ENCODE assay signal across 28 cellular contexts in genomic region chr18:2537281-2537680, GRCh38. TPM values are rescaled to one million over a fixed set of nuclear protein-coding genes. Genes with fewer than 3 reads are reported as not detected.
"Had no signal": no experiment of that assay in that cellular context is flagged by ENCODE, and none has a peak within 500 bp of the region (broad histone marks: within the 10 kb centered on the region; RNA-seq: fewer than 3 reads in every experiment).

No MANE protein-coding gene starts in this region.

- H3K36me3 ChIP-seq: adrenal gland, ascending aorta, neural progenitor cell, sigmoid colon, thoracic aorta had no signal

- H3K4me3 Mint-ChIP-seq: activated CD4-positive, alpha-beta T cell treated with anti-CD3 and anti-CD28 coated beads for 36 hours; activated T-cell treated with anti-CD3 and anti-CD28 coated beads, Interleukin-2, amount 50 U/mL, for 24 hours; activated T-helper 17 cell treated with anti-CD3 and anti-CD28 coated beads, Interleukin-2, amount 50 U/mL, for 72 hours; central memory CD8-positive, alpha-beta T cell; memory B cell; naive thymus-derived CD4-positive, alpha-beta T cell; neural progenitor cell; WTC11 had no signal

- H3K27me3 Mint-ChIP-seq: activated CD4-positive, alpha-beta T cell treated with anti-CD3 and anti-CD28 coated beads for 36 hours; activated T-cell treated with anti-CD3 and anti-CD28 coated beads, Interleukin-2, amount 50 U/mL, for 24 hours; activated T-helper 17 cell treated with anti-CD3 and anti-CD28 coated beads, Interleukin-2, amount 50 U/mL, for 72 hours; central memory CD8-positive, alpha-beta T cell; memory B cell; naive thymus-derived CD4-positive, alpha-beta T cell had no signal

- H3K9me3 Mint-ChIP-seq: activated naive CD4-positive, alpha-beta T cell treated with anti-CD3 and anti-CD28 coated beads, Interleukin-2, amount 50 U/mL, for 72 hours; activated T-cell treated with anti-CD3 and anti-CD28 coated beads, Interleukin-2, amount 50 U/mL, for 24 hours; activated T-helper 17 cell treated with anti-CD3 and anti-CD28 coated beads, Interleukin-2, amount 50 U/mL, for 72 hours; central memory CD8-positive, alpha-beta T cell; memory B cell had no signal

- H3K27ac ChIP-seq: adrenal gland, breast epithelium, coronary artery, esophagus squamous epithelium, gastroesophageal sphincter, heart left ventricle, left ventricle myocardium inferior, neural progenitor cell, sigmoid colon, spleen, upper lobe of left lung had no signal

- H3K9me3 ChIP-seq: adrenal gland, ascending aorta, breast epithelium, esophagus squamous epithelium, gastroesophageal sphincter, sigmoid colon, thoracic aorta, upper lobe of left lung had no signal

- H3K27me3 ChIP-seq: adrenal gland, ascending aorta, breast epithelium, esophagus squamous epithelium, gastroesophageal sphincter, heart left ventricle, neural progenitor cell, sigmoid colon, spleen, upper lobe of left lung had no signal

- ATAC-seq: activated CD4-positive, alpha-beta T cell treated with anti-CD3 and anti-CD28 coated beads for 36 hours; activated naive CD4-positive, alpha-beta T cell treated with anti-CD3 and anti-CD28 coated beads, Interleukin-2, amount 50 U/mL, for 72 hours; activated T-helper 17 cell treated with anti-CD3 and anti-CD28 coated beads, Interleukin-2, amount 50 U/mL, for 72 hours; gastroesophageal sphincter; naive thymus-derived CD4-positive, alpha-beta T cell; WTC11 had no signal

- H3K4me3 ChIP-seq: adrenal gland, ascending aorta, breast epithelium, coronary artery, esophagus squamous epithelium, gastroesophageal sphincter, heart left ventricle, left ventricle myocardium inferior, neural progenitor cell, sigmoid colon, spleen, upper lobe of left lung had no signal

- H3K4me1 ChIP-seq: adrenal gland, ascending aorta, breast epithelium, esophagus squamous epithelium, heart left ventricle, left ventricle myocardium inferior, upper lobe of left lung had no signal

- H3K4me1 Mint-ChIP-seq: activated CD4-positive, alpha-beta T cell treated with anti-CD3 and anti-CD28 coated beads for 36 hours; activated T-helper 17 cell treated with anti-CD3 and anti-CD28 coated beads, Interleukin-2, amount 50 U/mL, for 72 hours; central memory CD8-positive, alpha-beta T cell had no signal

- H3K27ac Mint-ChIP-seq: activated CD4-positive, alpha-beta T cell treated with anti-CD3 and anti-CD28 coated beads for 36 hours; activated naive CD4-positive, alpha-beta T cell treated with anti-CD3 and anti-CD28 coated beads, Interleukin-2, amount 50 U/mL, for 72 hours; activated T-cell treated with anti-CD3 and anti-CD28 coated beads, Interleukin-2, amount 50 U/mL, for 24 hours; activated T-helper 17 cell treated with anti-CD3 and anti-CD28 coated beads, Interleukin-2, amount 50 U/mL, for 72 hours; memory B cell; naive thymus-derived CD4-positive, alpha-beta T cell; neural progenitor cell; WTC11 had no signal

- DNase-seq: activated CD4-positive, alpha-beta T cell treated with anti-CD3 and anti-CD28 coated beads for 36 hours; activated CD4-positive, alpha-beta T cell treated with anti-CD3 and anti-CD28 coated beads, Interleukin-2, amount 50 U/mL, for 4 hours; activated CD8-positive, alpha-beta memory T cell treated with anti-CD3 and anti-CD28 coated beads for 24 hours; activated CD8-positive, alpha-beta memory T cell treated with anti-CD3 and anti-CD28 coated beads, Interleukin-2, amount 50 U/mL, for 4 hours; activated T-cell treated with anti-CD3 and anti-CD28 coated beads, Interleukin-2, amount 50 U/mL, for 24 hours; adrenal gland; esophagus squamous epithelium; heart left ventricle; kidney glomerular epithelial cell; left ventricle myocardium inferior; naive thymus-derived CD4-positive, alpha-beta T cell; sigmoid colon; spleen; stimulated activated CD4-positive, alpha-beta T cell treated with anti-CD3 and anti-CD28 coated beads, Interleukin-4, amount 100 ng/mL, for 1 hour; stimulated activated naive CD4-positive, alpha-beta T cell; T-helper 9 cell; upper lobe of left lung had no signal

RNA-seq across cellular contexts. Expression of gene METTL4, which starts 34.0 kb away (rescaled TPM):
- total RNA-seq: ascending aorta had no signal

RNA-seq across cellular contexts. Expression of gene NDC80, which starts 34.1 kb away (rescaled TPM):
- total RNA-seq: ascending aorta had no signal
